In the genomic region with DNA sequence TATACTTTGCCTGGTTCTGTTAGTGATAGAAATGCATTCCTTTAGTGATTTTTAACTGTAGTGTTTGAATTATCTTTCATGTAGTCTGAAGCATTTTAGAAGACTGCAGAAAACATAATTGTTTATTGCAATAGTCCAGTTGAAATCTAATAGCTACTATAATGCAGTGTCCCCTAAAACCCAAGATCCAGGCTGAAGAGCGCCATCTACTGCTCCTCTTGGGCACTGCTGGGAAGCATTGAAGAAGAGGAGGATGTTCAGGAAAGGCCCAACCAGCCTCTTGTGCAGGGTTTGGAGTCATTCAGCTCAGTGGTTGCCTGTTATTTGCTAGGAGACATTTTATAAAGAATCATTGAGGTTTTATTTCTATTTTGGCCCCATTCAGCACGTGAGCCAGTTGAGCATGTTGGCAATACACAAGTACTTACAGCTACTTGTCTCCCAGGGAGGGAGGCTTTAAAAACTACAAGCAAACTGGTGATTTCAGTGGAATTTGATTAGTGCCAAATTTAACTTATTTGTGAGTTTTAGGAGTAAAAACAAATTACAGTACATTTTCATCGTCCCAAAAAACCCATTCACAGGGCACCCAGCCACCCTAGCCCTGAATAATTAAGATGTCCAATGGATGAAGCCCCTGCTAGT, we compare ENCODE assay signal across 8 cellular contexts.
A peak's percentile ranks its signal among the peaks of the same experiment; 100 is the strongest.
DNase-seq lines count a peak whose midpoint lies in the region; ATAC-seq and TF ChIP-seq lines count a peak whose summit lies in the region.

No MANE protein-coding gene starts in this region.

- H3K9me2 ChIP-seq in Loucy (replicated peaks; ENCODE audit: low read depth, low read length), result no peaks in the 10 kb centered on the region

- H3K27me3 ChIP-seq in Loucy (ENCODE audit: insufficient read depth, low read length, poor library complexity, severe bottlenecking) (no peaks in the 10 kb centered on the region), adipocyte (replicated peaks; ENCODE audit: control insufficient read depth, insufficient read depth, low read length) (no peaks in the 10 kb centered on the region)

- no peak overlapping the region for H3K4me3 ChIP-seq in Loucy (ENCODE audit: low read length, poor library complexity, severe bottlenecking)
- H3K4me3 ChIP-seq in adipocyte (ENCODE audit: low read length), result no peak overlapping the region

- no peaks in the 10 kb centered on the region for H3K9me3 ChIP-seq in Loucy (ENCODE audit: insufficient read depth, low read depth, low read length)
- H3K9me3 ChIP-seq in adipocyte (ENCODE audit: control insufficient read depth, low read length), result no peaks in the 10 kb centered on the region

- intact Hi-C loops in left cardiac atrium (cut with DNase I), result loop anchor here in 1 of 2 donors (5.0 to 10.0 kb wide), 4 partner anchors 121 to 373 kb away; partner anchors contain the start of gene MTMR3

- TF ChIP-seq CTCF in Loucy (conservative IDR thresholded peaks at IDR 0.05; ENCODE audit: low read length), result peak; percentile 100

- no peak overlapping the region for H3K9ac ChIP-seq in Loucy (ENCODE audit: low read depth, low read length, poor library complexity, severe bottlenecking)
- no peak overlapping the region for H3K9ac ChIP-seq in adipocyte (ENCODE audit: low read length)

- no peaks in the 10 kb centered on the region for H3K79me2 ChIP-seq in Loucy (ENCODE audit: insufficient read depth, low read length)

- H3K36me3 ChIP-seq in Loucy (ENCODE audit: insufficient read depth, low read length) (peaks cover 59% of the 10 kb centered on the region; the same call in 1 of the 2 replicates), adipocyte (ENCODE audit: control insufficient read depth, insufficient read depth, low read length, severe bottlenecking) (peaks cover 60% of the 10 kb centered on the region)

- H4K20me1 ChIP-seq in Loucy (ENCODE audit: insufficient read depth, low read length, poor library complexity, severe bottlenecking), result no peaks in the 10 kb centered on the region

- DNase-seq in EL, result peak; percentile 75
- DNase-seq in SW480 (ENCODE audit: low spot score), result peak; percentile 52
- peak; percentile 89 for DNase-seq in adipocyte (ENCODE audit: low read depth)
- DNase-seq in left cardiac atrium, result peak; percentile 55
- DNase-seq in retina, result peak; percentile 83

- H3K4me2 ChIP-seq in Loucy (ENCODE audit: low read depth, low read length, poor library complexity, severe bottlenecking), result no peak overlapping the region

- peak; percentile 87 to 88 for ATAC-seq in left cardiac atrium
- ATAC-seq in GM21825 (IDR thresholded peaks at IDR 0.05; ENCODE audit: unreplicated experiment), result no peak
- no peak for ATAC-seq in HG02759 (IDR thresholded peaks at IDR 0.05; ENCODE audit: unreplicated experiment)

- H3F3A ChIP-seq in Loucy (ENCODE audit: low read depth), result no peaks in the 10 kb centered on the region

- H3K4me1 ChIP-seq in Loucy (ENCODE audit: insufficient read depth, low read length, poor library complexity, severe bottlenecking) (no peaks in the 10 kb centered on the region), adipocyte (ENCODE audit: control insufficient read depth, insufficient read depth, low read length) (peaks cover 13% of the 10 kb centered on the region)

- H2AFZ ChIP-seq in Loucy (ENCODE audit: low read length), result no peak overlapping the region

Comparison
In these comparisons a context has a peak if more than half of its experiments do, and no peak if none do; other contexts are left out.
1. ATAC-seq: peak in left cardiac atrium (2 of 2); none in GM21825 (single experiment) and HG02759 (single experiment).
2. Peak in every context shown above with its lines, with median percentiles within 50 percentile points of each other: DNase-seq.